Comparison of ENCODE assay signal across 21 cellular contexts in genomic region chr19:48728882-48729645, GRCh38. TPM values are rescaled to one million over a fixed set of nuclear protein-coding genes. Genes with fewer than 3 reads are reported as not detected.
DNase-seq lines count a peak whose midpoint lies in the region; ATAC-seq and TF ChIP-seq lines count a peak whose summit lies in the region.
"Had no signal": no experiment of that assay in that cellular context is flagged by ENCODE, and none has a peak within 500 bp of the region (broad histone marks: within the 10 kb centered on the region; RNA-seq: fewer than 3 reads in every experiment).

No MANE protein-coding gene starts in this region.

- no peaks in the 10 kb centered on the region for H3K4me1 ChIP-seq in iPS-15b (ENCODE audit: control insufficient read depth, insufficient read depth, low read length)
- no peaks in the 10 kb centered on the region for H3K4me1 ChIP-seq in prostate gland (replicated peaks)
- H3K4me1 ChIP-seq in uterus = no peaks in the 10 kb centered on the region

- H3K36me3 ChIP-seq in brain microvascular endothelial cell (replicated peaks) (no peaks in the 10 kb centered on the region), iPS-15b (ENCODE audit: control insufficient read depth, insufficient read depth, low read length) (peaks cover 3% of the 10 kb centered on the region), prostate gland (no peaks in the 10 kb centered on the region), uterus (no peaks in the 10 kb centered on the region)

- no peaks in the 10 kb centered on the region for H3K27me3 ChIP-seq in brain microvascular endothelial cell (replicated peaks)
- H3K27me3 ChIP-seq in iPS-15b (ENCODE audit: control insufficient read depth, insufficient read depth, low read length) = no peaks in the 10 kb centered on the region
- H3K27me3 ChIP-seq in prostate gland (replicated peaks; ENCODE audit: insufficient read depth) = no peaks in the 10 kb centered on the region
- no peaks in the 10 kb centered on the region for H3K27me3 ChIP-seq in uterus
- H3K27me3 ChIP-seq: adrenal gland had no signal

- TF ChIP-seq CTCF in AG10803 (conservative IDR thresholded peaks at IDR 0.05; ENCODE audit: low read length) = no peak
- TF ChIP-seq CTCF in brain microvascular endothelial cell (IDR thresholded peaks at IDR 0.05; ENCODE audit: low read depth, low read length, missing control alignments) = no peak
- TF ChIP-seq CTCF in prostate gland (IDR thresholded peaks at IDR 0.05) = peak in 1 of 4 experiments; percentile 20
- TF ChIP-seq CTCF in foreskin fibroblast (IDR thresholded peaks at IDR 0.05; ENCODE audit: low read depth, low read length) = no peak
- no peak for TF ChIP-seq CTCF in uterus (IDR thresholded peaks at IDR 0.05)

- DNase-seq in AG10803 (ENCODE audit: low read depth) (peak; percentile 33), brain microvascular endothelial cell (no peak), prostate gland (ENCODE audit: low spot score) (no peak), foreskin fibroblast (no peak), uterus (no peak)
- DNase-seq: activated CD4-positive, alpha-beta memory T cell treated with anti-CD3 and anti-CD28 coated beads for 36 hours; cortex of kidney; DMS79 treated with DMSO at 0.1 percent for 48 hours; immature natural killer cell; NCI-H446 treated with DMSO at 0.1 percent for 48 hours; stimulated activated CD4-positive, alpha-beta T cell treated with anti-CD3 and anti-CD28 coated beads, Interleukin-4, amount 100 ng/mL, for 4 hours had no signal

- no peaks in the 10 kb centered on the region for H3K9me3 ChIP-seq in iPS-15b (ENCODE audit: control insufficient read depth, insufficient read depth, low read length)
- no peaks in the 10 kb centered on the region for H3K9me3 ChIP-seq in prostate gland
- H3K9me3 ChIP-seq in uterus = no peaks in the 10 kb centered on the region
- H3K9me3 ChIP-seq: adrenal gland had no signal

- H3K27ac ChIP-seq in brain microvascular endothelial cell = no peak overlapping the region
- no peak overlapping the region for H3K27ac ChIP-seq in prostate gland
- H3K27ac ChIP-seq in uterus = no peak overlapping the region
- H3K27ac ChIP-seq: SK-N-MC had no signal

- WGBS in prostate gland = 62% methylated on average over 72 of the region's 78 CpGs

- H3K4me3 ChIP-seq in AG10803 (ENCODE audit: low read length) (peak overlapping the region; percentile 20), brain microvascular endothelial cell (ENCODE audit: low read depth, low read length) (peak overlapping the region; percentile 26), iPS-15b (ENCODE audit: low read depth, low read length) (peak overlapping the region; percentile 52), prostate gland (peak overlapping the region; percentile 2 to 10), foreskin fibroblast (ENCODE audit: low read depth in 1 of 2, low read length in 2 of 2) (no peak overlapping the region), uterus (no peak overlapping the region)
- H3K4me3 ChIP-seq: adrenal gland, SK-N-MC had no signal

- intact Hi-C loops in prostate gland (cut with DNase I) = no loop called here
- intact Hi-C loops in uterus (cut with DNase I; ENCODE audit: low total_unique reads) = no loop called here

- no peak overlapping the region for H3K9ac ChIP-seq in iPS-15b (ENCODE audit: low read depth, low read length)

- in situ Hi-C loops in brain microvascular endothelial cell (cut with HindIII; ENCODE audit: low pct_ligation_motif_present, low sequenced_read_pairs) = no loop called here

- TF ChIP-seq POLR2A in prostate gland (IDR thresholded peaks at IDR 0.05) (no peak), uterus (IDR thresholded peaks at IDR 0.05) (no peak)

- ATAC-seq in GM18907 (IDR thresholded peaks at IDR 0.05; ENCODE audit: unreplicated experiment) = no peak
- ATAC-seq in GM19023 (IDR thresholded peaks at IDR 0.05; ENCODE audit: unreplicated experiment) = no peak

RNA-seq across cellular contexts. Expression of gene MAMSTR, which starts 9.5 kb away (rescaled TPM):
- total RNA-seq in prostate gland (10 to 100 TPM in 1 of 2 donors, 1 to 10 TPM in 1; 2.6 to 13.9 TPM), uterus (10 to 100 TPM in 1 of 4 donors, 1 to 10 TPM in 1, under 1 TPM in 1, not detected in 1; 0.26 to 24.2 (median 3.0) TPM)

RNA-seq across cellular contexts. Expression of gene RASIP1, which starts 11.3 kb away (rescaled TPM):
- total RNA-seq in prostate gland = 10 to 100 TPM in 1 of 2 donors, 1 to 10 TPM in 1; 9.1 to 16.2 TPM
- 100 to 1,000 TPM in 1 of 4 donors, 10 to 100 TPM in 2, 1 to 10 TPM in 1; 5.9 to 105 (median 31.9) TPM for total RNA-seq in uterus

RNA-seq across cellular contexts. Expression of gene IZUMO1, which starts 17.6 kb away (rescaled TPM):
- total RNA-seq in prostate gland (1 to 10 TPM in 1 of 2 donors, not detected in 1; 6.4 TPM), uterus (1 to 10 TPM in 1 of 4 donors, under 1 TPM in 1, not detected in 2; under 0.01 to 2.3 TPM)
- total RNA-seq: activated CD4-positive, alpha-beta memory T cell treated with anti-CD3 and anti-CD28 coated beads for 36 hours; activated T-helper 1 cell treated with anti-CD3 and anti-CD28 coated beads, Interleukin-12 subunit alpha, Interleukin-12 subunit beta, Interleukin-2, Interleukin-4 antibody, amounts not matched to agents 30 ng/mL and 10 ng/mL and 1 ng/mL, durations not matched to agents 14 hours and 24 hours and 36 hours; B cell; OCI-LY7 had no signal

RNA-seq across cellular contexts. Expression of gene FUT1, which starts 23.4 kb away (rescaled TPM):
- total RNA-seq in prostate gland = 1 to 10 TPM; 2.1 to 4.1 TPM
- total RNA-seq in uterus = 10 to 100 TPM in 1 of 4 donors, 1 to 10 TPM in 3; 1.5 to 17.7 (median 4.4) TPM
- total RNA-seq: B cell had no signal

RNA-seq across cellular contexts. Expression of gene FGF21, which starts 26.3 kb away (rescaled TPM):
- total RNA-seq in prostate gland = not detected
- total RNA-seq in uterus = not detected
- total RNA-seq: activated CD4-positive, alpha-beta memory T cell treated with anti-CD3 and anti-CD28 coated beads for 36 hours; activated T-helper 1 cell treated with anti-CD3 and anti-CD28 coated beads, Interleukin-12 subunit alpha, Interleukin-12 subunit beta, Interleukin-2, Interleukin-4 antibody, amounts not matched to agents 30 ng/mL and 10 ng/mL and 1 ng/mL, durations not matched to agents 14 hours and 24 hours and 36 hours; adrenal gland; B cell; myocyte; OCI-LY7; pulmonary artery endothelial cell had no signal

Comparison
In these comparisons a context has a peak if more than half of its experiments do, and no peak if none do; other contexts are left out.
1. H3K4me3 ChIP-seq: peak in AG10803 (single experiment), brain microvascular endothelial cell (single experiment), iPS-15b (single experiment) and prostate gland (2 of 2); none in foreskin fibroblast (0 of 2) and uterus (0 of 2).